Comparison of ENCODE assay signal across 15 cellular contexts in genomic region chr13:48251616-48252081, GRCh38. TPM values are rescaled to one million over a fixed set of nuclear protein-coding genes. Genes with fewer than 3 reads are reported as not detected.
DNase-seq lines count a peak whose midpoint lies in the region; ATAC-seq and TF ChIP-seq lines count a peak whose summit lies in the region.
"Had no signal": no experiment of that assay in that cellular context is flagged by ENCODE, and none has a peak within 500 bp of the region (broad histone marks: within the 10 kb centered on the region; RNA-seq: fewer than 3 reads in every experiment).

No MANE protein-coding gene starts in this region.

- no peaks in the 10 kb centered on the region for H3F3A ChIP-seq in PC-9 (ENCODE audit: insufficient read depth, low read depth)

- ATAC-seq in lower lobe of right lung (peak; percentile 52 to 59), GM21786 (IDR thresholded peaks at IDR 0.05; ENCODE audit: unreplicated experiment) (no peak)
- ATAC-seq: activated CD4-positive, alpha-beta T cell treated with anti-CD3 and anti-CD28 coated beads for 36 hours; right lobe of liver; stimulated activated effector memory CD8-positive, alpha-beta T cell treated with anti-CD3 and anti-CD28 coated beads, Interleukin-12 subunit alpha, Interleukin-12 subunit beta, amount 100 ng/mL, for 72 hours had no signal

- BruUV-seq in PC-9 (replicated peaks; lab: Mats Ljungman, UMichigan): no TSS peak

- H3K79me2 ChIP-seq in PC-9 (ENCODE audit: low read depth): no peaks in the 10 kb centered on the region; the same call in 1 of the 2 replicates

- 64 to 70% methylated on average over 3 of the region's 3 CpGs for WGBS in esophagus squamous epithelium, 2 donors

- no peak for TF ChIP-seq CTCF in esophagus squamous epithelium (IDR thresholded peaks at IDR 0.05)
- TF ChIP-seq CTCF in lower lobe of right lung (IDR thresholded peaks at IDR 0.05): no peak
- TF ChIP-seq CTCF in vagina (IDR thresholded peaks at IDR 0.05): no peak
- TF ChIP-seq CTCF in PC-9 (conservative IDR thresholded peaks at IDR 0.05): no peak

- peak; percentile 35 for DNase-seq in DMS 273 (lab: John Stamatoyannopoulos, UW; ENCODE audit: unreplicated experiment)
- no peak for DNase-seq in DMS 273 treated with DMSO at 0.1 percent for 48 hours (lab: John Stamatoyannopoulos, UW)
- no peak for DNase-seq in esophagus squamous epithelium (lab: John Stamatoyannopoulos, UW)
- DNase-seq in lower lobe of right lung: no peak
- no peak for DNase-seq in vagina (ENCODE audit: extremely low spot score in 2 of 2)
- DNase-seq in GOT3 (lab: John Stamatoyannopoulos, UW): no peak
- no peak for DNase-seq in PC-9
- DNase-seq: activated CD4-positive, alpha-beta T cell treated with anti-CD3 and anti-CD28 coated beads for 36 hours; Kasumi-1; NCI-H146; right lobe of liver had no signal

- CTCF ChIA-PET in PC-9 (lab: Charles Lee): no interaction called here

- TF ChIP-seq POLR2A in esophagus squamous epithelium (IDR thresholded peaks at IDR 0.05): no peak
- TF ChIP-seq POLR2A in vagina (IDR thresholded peaks at IDR 0.05): no peak

- peaks cover 20 to 76% (median 31%) of the 10 kb centered on the region in 3 donors for H3K4me1 ChIP-seq in esophagus squamous epithelium
- peaks cover 74% of the 10 kb centered on the region for H3K4me1 ChIP-seq in lower lobe of right lung
- peaks cover 60% of the 10 kb centered on the region for H3K4me1 ChIP-seq in vagina
- no peaks in the 10 kb centered on the region for H3K4me1 ChIP-seq in PC-9 (replicated peaks; ENCODE audit: insufficient read depth)

- H3K36me3 ChIP-seq in esophagus squamous epithelium (peaks cover 0 to 61% (median 12%) of the 10 kb centered on the region in 3 donors), lower lobe of right lung (peaks cover 33% of the 10 kb centered on the region), vagina (peaks cover 0 to 31% of the 10 kb centered on the region in 2 donors), PC-9 (ENCODE audit: low read depth) (peaks cover 4% of the 10 kb centered on the region; the same call in 1 of the 2 replicates)

- intact Hi-C loops in esophagus squamous epithelium (cut with DNase I) (no loop called here), lower lobe of right lung (cut with DNase I) (no loop called here), vagina (cut with DNase I) (no loop called here), PC-9 (cut with micrococcal nuclease; ENCODE audit: unreplicated experiment) (no loop called here)

- H3K4me3 ChIP-seq in esophagus squamous epithelium (no peak overlapping the region), lower lobe of right lung (no peak overlapping the region), vagina (no peak overlapping the region), PC-9 (no peak overlapping the region)
- H3K4me3 ChIP-seq: lung, right lobe of liver had no signal

- H3K9me2 ChIP-seq in PC-9 (ENCODE audit: insufficient read depth): no peaks in the 10 kb centered on the region

- H3K27ac ChIP-seq in esophagus squamous epithelium (peak overlapping the region in 3 of 4 donors; percentile 34 to 67 (median 34)), lower lobe of right lung (peak overlapping the region; percentile 27), vagina (peak overlapping the region; percentile 16), PC-9 (no peak overlapping the region)
- H3K27ac ChIP-seq: 22Rv1, right lobe of liver had no signal

- peaks cover 5% of the 10 kb centered on the region; the same call in 1 of the 2 replicates for H4K20me1 ChIP-seq in PC-9 (ENCODE audit: insufficient read depth)

- H3K9me3 ChIP-seq in esophagus squamous epithelium (no peaks in the 10 kb centered on the region), lower lobe of right lung (no peaks in the 10 kb centered on the region), vagina (no peaks in the 10 kb centered on the region), PC-9 (ENCODE audit: insufficient read depth, low read depth) (no peaks in the 10 kb centered on the region)
- H3K9me3 ChIP-seq: right lobe of liver had no signal

- H2AFZ ChIP-seq in PC-9: no peak overlapping the region

- H3K27me3 ChIP-seq in esophagus squamous epithelium: no peaks in the 10 kb centered on the region
- H3K27me3 ChIP-seq in lower lobe of right lung (ENCODE audit: low read depth): no peaks in the 10 kb centered on the region
- no peaks in the 10 kb centered on the region for H3K27me3 ChIP-seq in vagina
- no peaks in the 10 kb centered on the region for H3K27me3 ChIP-seq in PC-9 (ENCODE audit: insufficient read depth, low read depth)
- H3K27me3 ChIP-seq: right lobe of liver had no signal

- H3K4me2 ChIP-seq in PC-9: no peak overlapping the region

- POLR2A ChIA-PET in PC-9 (lab: Charles Lee; ENCODE audit: unreplicated experiment): no interaction called here

RNA-seq across cellular contexts. Expression of gene ITM2B, which starts 18.6 kb away (rescaled TPM):
- total RNA-seq in esophagus squamous epithelium (100 to 1,000 TPM; 418 to 554 (median 457) TPM), lower lobe of right lung (834 TPM), vagina (475 TPM), PC-9 (2021) (136 and 155 TPM in 2 replicates)

RNA-seq across cellular contexts. Expression of gene RB1, which starts 51.9 kb away (rescaled TPM):
- 10 to 100 TPM; 23.0 to 62.6 (median 42.4) TPM for total RNA-seq in esophagus squamous epithelium
- total RNA-seq in lower lobe of right lung: 38.1 TPM
- 34.4 TPM for total RNA-seq in vagina
- 19.8 and 23.7 TPM in 2 replicates for total RNA-seq in PC-9 (2021)
